ENCODE assay signal across 29 cellular contexts in the genomic region with DNA sequence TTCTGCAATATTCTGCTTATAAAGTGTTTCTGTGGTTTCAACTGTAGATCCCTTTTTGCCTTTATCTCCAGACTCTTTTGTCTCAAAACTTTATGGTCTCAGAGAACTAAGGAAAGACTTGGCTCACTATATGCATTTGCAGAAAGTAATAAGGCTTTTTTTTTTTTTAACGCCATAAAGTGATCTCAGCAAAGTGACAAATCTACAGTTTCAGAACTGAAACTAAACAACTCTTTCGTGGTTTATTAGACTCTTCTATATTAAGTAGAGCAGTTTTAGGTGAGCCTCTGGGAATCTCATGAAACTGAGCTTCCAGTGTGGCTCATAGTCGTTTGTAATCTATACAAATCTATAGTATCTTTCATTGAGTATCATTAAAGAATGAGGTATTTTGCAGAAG. TPM values are rescaled to one million over a fixed set of nuclear protein-coding genes. Genes with fewer than 3 reads are reported as not detected.
DNase-seq lines count a peak whose midpoint lies in the region; ATAC-seq, FAIRE-seq and TF ChIP-seq lines count a peak whose summit lies in the region.
"Had no signal": no experiment of that assay in that cellular context is flagged by ENCODE, and none has a peak within 500 bp of the region (broad histone marks: within the 10 kb centered on the region; RNA-seq: fewer than 3 reads in every experiment).

No MANE protein-coding gene starts in this region.

- no peak overlapping the region for H3K4me3 ChIP-seq in GM12878
- H3K4me3 ChIP-seq: dorsolateral prefrontal cortex, gastrocnemius medialis, psoas muscle, skin epidermis, upper lobe of right lung had no signal

- no peak for TF ChIP-seq RAD21 in GM12878 (IDR thresholded peaks at IDR 0.05; ENCODE audit: insufficient read depth, low read depth, low read length)

- no peak overlapping the region for H3K27ac ChIP-seq in GM12878 (ENCODE audit: control insufficient read depth, insufficient read depth)
- H3K27ac ChIP-seq: dorsolateral prefrontal cortex, gastrocnemius medialis, psoas muscle, skin epidermis, upper lobe of right lung had no signal

- no peak for DNase-seq in activated naive CD8-positive, alpha-beta T cell treated with anti-CD3 and anti-CD28 coated beads, Interleukin-2, amount 10 ng/mL, durations not matched to agents 7 days and 5 days
- DNase-seq in activated naive CD8-positive, alpha-beta T cell treated with anti-CD3 and anti-CD28 coated beads, Interleukin-2, amount 50 U/mL, for 24 hours: no peak
- no peak for DNase-seq in GM12878 (ENCODE audit: low read depth, low spot score)
- no peak for DNase-seq in stimulated activated naive CD4-positive, alpha-beta T cell treated with Interleukin-2 at 50 U/mL for 16 hours (lab: John Stamatoyannopoulos, UW)
- no peak for DNase-seq in NCI-H1436 treated with DMSO at 0.1 percent for 48 hours (lab: John Stamatoyannopoulos, UW)
- DNase-seq in COR-L47 (lab: John Stamatoyannopoulos, UW): no peak
- no peak for DNase-seq in SKM-1 treated with dmso at 0.1 percent for 144 hours (lab: John Stamatoyannopoulos, UW; ENCODE audit: unreplicated experiment)
- DNase-seq: DMS79; dorsolateral prefrontal cortex; gastrocnemius medialis; NCI-H1694 treated with DMSO at 0.1 percent for 48 hours; NCI-H226; psoas muscle; stimulated activated CD4-positive, alpha-beta T cell treated with anti-CD3 and anti-CD28 coated beads, Interleukin-2, amount 100 ng/mL, for 48 hours; T-helper 9 cell; upper lobe of right lung had no signal

- H2AFZ ChIP-seq in GM12878 (ENCODE audit: control insufficient read depth, low read depth, low read length): no peak overlapping the region

- in situ Hi-C loops in GM12878 (cut with MboI): no loop called here

- H3K27me3 Mint-ChIP-seq in activated naive CD8-positive, alpha-beta T cell treated with anti-CD3 and anti-CD28 coated beads, Interleukin-2, amount 10 ng/mL, durations not matched to agents 7 days and 5 days: no peaks in the 10 kb centered on the region
- H3K27me3 Mint-ChIP-seq in activated naive CD8-positive, alpha-beta T cell treated with anti-CD3 and anti-CD28 coated beads, Interleukin-2, amount 50 U/mL, for 24 hours: no peaks in the 10 kb centered on the region

- H3K9me3 Mint-ChIP-seq in activated naive CD8-positive, alpha-beta T cell treated with anti-CD3 and anti-CD28 coated beads, Interleukin-2, amount 10 ng/mL, durations not matched to agents 7 days and 5 days: peaks cover 2% of the 10 kb centered on the region
- no peaks in the 10 kb centered on the region for H3K9me3 Mint-ChIP-seq in activated naive CD8-positive, alpha-beta T cell treated with anti-CD3 and anti-CD28 coated beads, Interleukin-2, amount 50 U/mL, for 24 hours
- H3K9me3 Mint-ChIP-seq: activated T-helper 2 cell treated with anti-CD3 and anti-CD28 coated beads, Interferon-gamma antibody, Interleukin-2, Interleukin-4, amounts not matched to agents 10 μg/mL and 5 μg/mL and 100 μg/mL, durations not matched to agents 14 hours and 24 hours and 36 hours had no signal

- H3K4me1 ChIP-seq in GM12878 (ENCODE audit: control insufficient read depth, insufficient read depth, low read length): no peaks in the 10 kb centered on the region
- H3K4me1 ChIP-seq: gastrocnemius medialis, psoas muscle, upper lobe of right lung had no signal

- no peak overlapping the region for H3K27ac Mint-ChIP-seq in activated naive CD8-positive, alpha-beta T cell treated with anti-CD3 and anti-CD28 coated beads, Interleukin-2, amount 10 ng/mL, durations not matched to agents 7 days and 5 days
- no peak overlapping the region for H3K27ac Mint-ChIP-seq in activated naive CD8-positive, alpha-beta T cell treated with anti-CD3 and anti-CD28 coated beads, Interleukin-2, amount 50 U/mL, for 24 hours
- H3K27ac Mint-ChIP-seq: activated T-helper 2 cell treated with anti-CD3 and anti-CD28 coated beads, Interferon-gamma antibody, Interleukin-2, Interleukin-4, amounts not matched to agents 10 μg/mL and 5 μg/mL and 100 μg/mL, durations not matched to agents 14 hours and 24 hours and 36 hours; mesothelial cell of epicardium had no signal

- 16% methylated on average over 3 of the region's 3 CpGs for WGBS in GM12878 (ENCODE audit: insufficient coverage, insufficient replicate concordance, low lambda C conversion rate, missing lambda C conversion rate)

- H3K9ac ChIP-seq in GM12878 (ENCODE audit: control insufficient read depth, insufficient read depth, low read length): no peak overlapping the region; the same call in 1 of the 2 replicates

- intact Hi-C loops in GM12878 (cut with micrococcal nuclease; ENCODE audit: unreplicated experiment): no loop called here

- TF ChIP-seq CTCF in GM12878 (IDR thresholded peaks at IDR 0.05 in 2 of 3, conservative IDR thresholded peaks at IDR 0.05 in 1 of 3; ENCODE audit: control insufficient read depth in 2 of 3, extremely low read depth in 1 of 3, insufficient read depth in 1 of 3, low read depth in 3 of 3, low read length in 3 of 3): no peak

- SMC1A ChIA-PET in GM12878 (lab: Charles Lee; ENCODE audit: uncharacterized antibody, unreplicated experiment): interaction anchor here (1.5 kb wide), 1 partner anchor 17 kb away, joined by 4 read pairs; no protein-coding TSS in a partner anchor

- no peak for ATAC-seq in activated naive CD8-positive, alpha-beta T cell treated with anti-CD3 and anti-CD28 coated beads, Interleukin-2, amount 10 ng/mL, durations not matched to agents 7 days and 5 days (ENCODE audit: low read depth)
- ATAC-seq in activated naive CD8-positive, alpha-beta T cell treated with anti-CD3 and anti-CD28 coated beads, Interleukin-2, amount 50 U/mL, for 24 hours: no peak
- ATAC-seq in HG03378 (IDR thresholded peaks at IDR 0.05; ENCODE audit: unreplicated experiment) (peak; percentile 51), GM12878 (peak; percentile 63)
- ATAC-seq: gastrocnemius medialis, psoas muscle, upper lobe of right lung had no signal

- H3K27me3 ChIP-seq in GM12878 (replicated peaks in 1 of 2; ENCODE audit: control insufficient read depth in 2 of 2, insufficient read depth in 2 of 2, low read length in 1 of 2): no peaks in the 10 kb centered on the region
- H3K27me3 ChIP-seq: gastrocnemius medialis, upper lobe of right lung had no signal

- no TSS peak for BruUV-seq in GM12878 (replicated peaks; lab: Mats Ljungman, UMichigan)

- peaks cover 2% of the 10 kb centered on the region for H3K4me1 Mint-ChIP-seq in activated naive CD8-positive, alpha-beta T cell treated with anti-CD3 and anti-CD28 coated beads, Interleukin-2, amount 10 ng/mL, durations not matched to agents 7 days and 5 days
- H3K4me1 Mint-ChIP-seq in activated naive CD8-positive, alpha-beta T cell treated with anti-CD3 and anti-CD28 coated beads, Interleukin-2, amount 50 U/mL, for 24 hours: peaks cover 13% of the 10 kb centered on the region
- H3K4me1 Mint-ChIP-seq: mesothelial cell of epicardium had no signal

- H3K4me3 Mint-ChIP-seq in activated naive CD8-positive, alpha-beta T cell treated with anti-CD3 and anti-CD28 coated beads, Interleukin-2, amount 10 ng/mL, durations not matched to agents 7 days and 5 days: peak overlapping the region; percentile 32
- H3K4me3 Mint-ChIP-seq in activated naive CD8-positive, alpha-beta T cell treated with anti-CD3 and anti-CD28 coated beads, Interleukin-2, amount 50 U/mL, for 24 hours: no peak overlapping the region
- H3K4me3 Mint-ChIP-seq: mesothelial cell of epicardium had no signal

- no peaks in the 10 kb centered on the region for H4K20me1 ChIP-seq in GM12878 (ENCODE audit: control insufficient read depth, insufficient read depth)

- POLR2A ChIA-PET in activated naive CD8-positive, alpha-beta T cell treated with anti-CD3 and anti-CD28 coated beads, Interleukin-2, amount 10 ng/mL, durations not matched to agents 7 days and 5 days (lab: Charles Lee): no interaction called here
- POLR2A ChIA-PET in GM12878 (lab: Charles Lee): interaction anchor here (1.1 kb wide), 1 partner anchor 12 kb away, joined by 3 read pairs; no protein-coding TSS in a partner anchor

- H3K79me2 ChIP-seq in GM12878 (ENCODE audit: control insufficient read depth, insufficient read depth, low read length): no peaks in the 10 kb centered on the region; the same call in 1 of the 2 replicates

- FAIRE-seq in GM12878 (lab: Jason Lieb, UNC): peak; percentile 44
- FAIRE-seq: bronchial epithelial cell, H1, RCC 7860 had no signal

- no peaks in the 10 kb centered on the region for H3K36me3 ChIP-seq in GM12878 (ENCODE audit: control insufficient read depth in 2 of 2, insufficient read depth in 2 of 2, low read length in 1 of 2)
- H3K36me3 ChIP-seq: gastrocnemius medialis, upper lobe of right lung had no signal

- TF ChIP-seq EP300 in GM12878 (IDR thresholded peaks at IDR 0.05; ENCODE audit: borderline replicate concordance in 1 of 2, control insufficient read depth in 1 of 2, low read depth in 2 of 2, low read length in 2 of 2): no peak

- H3K4me2 ChIP-seq in GM12878 (ENCODE audit: control insufficient read depth, insufficient read depth): 0 out of 2 replicates have a peak overlapping the region, but pooled peaks have one; percentile 41

- peaks cover 7% of the 10 kb centered on the region for H3K36me3 Mint-ChIP-seq in activated naive CD8-positive, alpha-beta T cell treated with anti-CD3 and anti-CD28 coated beads, Interleukin-2, amount 10 ng/mL, durations not matched to agents 7 days and 5 days
- peaks cover 3% of the 10 kb centered on the region for H3K36me3 Mint-ChIP-seq in activated naive CD8-positive, alpha-beta T cell treated with anti-CD3 and anti-CD28 coated beads, Interleukin-2, amount 50 U/mL, for 24 hours (ENCODE audit: low read depth)

- CTCF ChIA-PET in GM12878 (lab: Yijun Ruan, JAX): no interaction called here

- no peak for TF ChIP-seq POLR2A in GM12878 (IDR thresholded peaks at IDR 0.05; ENCODE audit: low read depth, low read length)

- RAD21 ChIA-PET in GM12878 (lab: Charles Lee; ENCODE audit: unreplicated experiment): no interaction called here

- no peaks in the 10 kb centered on the region for H3K9me3 ChIP-seq in GM12878 (replicated peaks; ENCODE audit: control insufficient read depth, insufficient read depth, low read length)
- H3K9me3 ChIP-seq: gastrocnemius medialis, psoas muscle, upper lobe of right lung had no signal

RNA-seq across cellular contexts. Expression of a gene that starts 15.3 kb away (rescaled TPM):
- 10 to 100 TPM; 13.4 to 13.5 TPM for total RNA-seq in activated naive CD8-positive, alpha-beta T cell treated with anti-CD3 and anti-CD28 coated beads, Interleukin-2, amount 10 ng/mL, durations not matched to agents 7 days and 5 days
- total RNA-seq in GM12878 (2013; cell fraction: nucleolus; rRNA removed): 52.3 and 59.4 TPM in 2 replicates
- 8.8 and 11.3 TPM in 2 replicates for total RNA-seq in GM12878 (2014; rRNA removed)
- 12.0 and 12.9 TPM in 2 replicates for total RNA-seq in GM12878 (2014; rRNA removed; fragmentation: Illumina TruSeq; extraction: Trizol)
- 9.2 and 9.3 TPM in 2 replicates for total RNA-seq in GM12878 (2021)
- polyA plus RNA-seq in GM12878 (2011; ENCODE audit: low read depth): 2.8 TPM
- polyA plus RNA-seq in GM12878 (2011; rRNA removed): 11.4 and 16.9 TPM in 2 replicates
- 4.6 and 6.0 TPM in 2 replicates for polyA plus RNA-seq in GM12878 (2011; cell fraction: cytosol; rRNA removed)
- 7.0 and 7.1 TPM in 2 replicates for polyA plus RNA-seq in GM12878 (2011; cell fraction: nucleus; rRNA removed)
- polyA plus RNA-seq in GM12878 (2012): 3.8 and 6.9 TPM in 2 replicates
- polyA plus RNA-seq in GM12878 (2014; fragmentation: Illumina TruSeq; extraction: Trizol): 7.5 and 9.4 TPM in 2 replicates
- 1 to 10 TPM; 2.5 to 3.7 TPM for polyA plus RNA-seq in GM12878 (2014; fragmentation: Nextera tagmentation; extraction: Ambion mirVana)
- polyA plus RNA-seq in GM12878 (2014; rRNA removed): 4.1 and 5.2 TPM in 2 replicates
- polyA plus RNA-seq in GM12878 (2016; fragmentation: Nextera tagmentation; extraction: Ambion mirVana): 1 to 10 TPM; 6.5 to 7.7 TPM
- 22.4 and 35.4 TPM in 2 replicates for polyA minus RNA-seq in GM12878 (2011; rRNA and poly(A)+ RNA removed)
- polyA minus RNA-seq in GM12878 (2011; cell fraction: cytosol; rRNA and poly(A)+ RNA removed): 10.3 and 10.5 TPM in 2 replicates
- 11.0 and 14.1 TPM in 2 replicates for polyA minus RNA-seq in GM12878 (2011; cell fraction: nucleus; rRNA and poly(A)+ RNA removed)

RNA-seq across cellular contexts. Expression of a gene that starts 26.5 kb away (rescaled TPM):
- total RNA-seq in activated naive CD8-positive, alpha-beta T cell treated with anti-CD3 and anti-CD28 coated beads, Interleukin-2, amount 10 ng/mL, durations not matched to agents 7 days and 5 days: 100 to 1,000 TPM; 232 to 239 TPM
- 59.1 and 62.7 TPM in 2 replicates for total RNA-seq in GM12878 (2013; cell fraction: nucleolus; rRNA removed)
- total RNA-seq in GM12878 (2014; rRNA removed): 467 and 534 TPM in 2 replicates
- total RNA-seq in GM12878 (2014; rRNA removed; fragmentation: Illumina TruSeq; extraction: Trizol): 691 and 726 TPM in 2 replicates
- total RNA-seq in GM12878 (2021): 331 and 332 TPM in 2 replicates
- 1,660 TPM for polyA plus RNA-seq in GM12878 (2011; ENCODE audit: low read depth)
- 1,589 and 1,856 TPM in 2 replicates for polyA plus RNA-seq in GM12878 (2011; rRNA removed)
- polyA plus RNA-seq in GM12878 (2011; cell fraction: cytosol; rRNA removed): 1,448 and 1,540 TPM in 2 replicates
- polyA plus RNA-seq in GM12878 (2011; cell fraction: nucleus; rRNA removed): 567 and 717 TPM in 2 replicates
- polyA plus RNA-seq in GM12878 (2012): 350 and 454 TPM in 2 replicates
- 727 and 839 TPM in 2 replicates for polyA plus RNA-seq in GM12878 (2014; fragmentation: Illumina TruSeq; extraction: Trizol)
- 1,000 to 10,000 TPM; 2,041 to 2,070 TPM for polyA plus RNA-seq in GM12878 (2014; fragmentation: Nextera tagmentation; extraction: Ambion mirVana)
- polyA plus RNA-seq in GM12878 (2014; rRNA removed): 747 and 862 TPM in 2 replicates
- polyA plus RNA-seq in GM12878 (2016; fragmentation: Nextera tagmentation; extraction: Ambion mirVana): 1,000 to 10,000 TPM; 1,113 to 1,176 TPM
- 260 and 503 TPM in 2 replicates for polyA minus RNA-seq in GM12878 (2011; rRNA and poly(A)+ RNA removed)
- polyA minus RNA-seq in GM12878 (2011; cell fraction: cytosol; rRNA and poly(A)+ RNA removed): 95.8 and 121 TPM in 2 replicates
- 45.7 and 46.4 TPM in 2 replicates for polyA minus RNA-seq in GM12878 (2011; cell fraction: nucleus; rRNA and poly(A)+ RNA removed)

RNA-seq across cellular contexts. Expression of a gene that starts 30.5 kb away (rescaled TPM):
- total RNA-seq in activated naive CD8-positive, alpha-beta T cell treated with anti-CD3 and anti-CD28 coated beads, Interleukin-2, amount 10 ng/mL, durations not matched to agents 7 days and 5 days: 10 to 100 TPM; 40.0 to 44.8 TPM
- total RNA-seq in GM12878 (2013; cell fraction: nucleolus; rRNA removed): 70.0 and 78.0 TPM in 2 replicates
- total RNA-seq in GM12878 (2014; rRNA removed): 53.8 and 69.0 TPM in 2 replicates
- 54.8 and 57.1 TPM in 2 replicates for total RNA-seq in GM12878 (2014; rRNA removed; fragmentation: Illumina TruSeq; extraction: Trizol)
- 36.7 and 41.8 TPM in 2 replicates for total RNA-seq in GM12878 (2021)
- polyA plus RNA-seq in GM12878 (2011; ENCODE audit: low read depth): 19.6 TPM
- 44.6 and 55.0 TPM in 2 replicates for polyA plus RNA-seq in GM12878 (2011; rRNA removed)
- polyA plus RNA-seq in GM12878 (2011; cell fraction: cytosol; rRNA removed): 32.8 and 37.3 TPM in 2 replicates
- 13.8 and 17.5 TPM in 2 replicates for polyA plus RNA-seq in GM12878 (2011; cell fraction: nucleus; rRNA removed)
- polyA plus RNA-seq in GM12878 (2012): 32.2 and 40.4 TPM in 2 replicates
- polyA plus RNA-seq in GM12878 (2014; fragmentation: Illumina TruSeq; extraction: Trizol): 45.3 and 48.1 TPM in 2 replicates
- polyA plus RNA-seq in GM12878 (2014; fragmentation: Nextera tagmentation; extraction: Ambion mirVana): 10 to 100 TPM; 28.0 to 41.3 TPM
- 41.2 and 47.7 TPM in 2 replicates for polyA plus RNA-seq in GM12878 (2014; rRNA removed)
- polyA plus RNA-seq in GM12878 (2016; fragmentation: Nextera tagmentation; extraction: Ambion mirVana): 10 to 100 TPM; 49.9 to 59.1 TPM
- polyA minus RNA-seq in GM12878 (2011; rRNA and poly(A)+ RNA removed): 85.6 and 91.7 TPM in 2 replicates
- polyA minus RNA-seq in GM12878 (2011; cell fraction: cytosol; rRNA and poly(A)+ RNA removed): 23.7 and 32.1 TPM in 2 replicates
- polyA minus RNA-seq in GM12878 (2011; cell fraction: nucleus; rRNA and poly(A)+ RNA removed): 21.5 and 30.9 TPM in 2 replicates

RNA-seq across cellular contexts. Expression of a gene that starts 43.7 kb away (rescaled TPM):
- total RNA-seq in activated naive CD8-positive, alpha-beta T cell treated with anti-CD3 and anti-CD28 coated beads, Interleukin-2, amount 10 ng/mL, durations not matched to agents 7 days and 5 days: not detected
- total RNA-seq in GM12878 (2013; cell fraction: nucleolus; rRNA removed): not detected in 2 replicates
- total RNA-seq in GM12878 (2014; rRNA removed) (not detected in 2 replicates), GM12878 (2014; rRNA removed; fragmentation: Illumina TruSeq; extraction: Trizol) (not detected in 2 replicates), GM12878 (2021) (0.44 TPM in 1 of 2 replicates, not detected in the other)
- not detected for polyA plus RNA-seq in GM12878 (2011; ENCODE audit: low read depth)
- polyA plus RNA-seq in GM12878 (2011; rRNA removed) (0.29 and 0.80 TPM in 2 replicates), GM12878 (2014; fragmentation: Illumina TruSeq; extraction: Trizol) (0.24 TPM in 1 of 2 replicates, not detected in the other), GM12878 (2014; fragmentation: Nextera tagmentation; extraction: Ambion mirVana) (not detected), GM12878 (2014; rRNA removed) (0.14 TPM in 1 of 2 replicates, not detected in the other), GM12878 (2016; fragmentation: Nextera tagmentation; extraction: Ambion mirVana) (under 1 TPM in 1 of 2 experiments, not detected in 1; 0.29 TPM)
- polyA plus RNA-seq in GM12878 (2011; cell fraction: cytosol; rRNA removed): 0.72 and 0.89 TPM in 2 replicates
- 0.25 TPM in 1 of 2 replicates, not detected in the other for polyA plus RNA-seq in GM12878 (2011; cell fraction: nucleus; rRNA removed)
- 0.89 and 0.91 TPM in 2 replicates for polyA plus RNA-seq in GM12878 (2012)
- 0.44 and 0.57 TPM in 2 replicates for polyA minus RNA-seq in GM12878 (2011; rRNA and poly(A)+ RNA removed)
- polyA minus RNA-seq in GM12878 (2011; cell fraction: cytosol; rRNA and poly(A)+ RNA removed): not detected in 2 replicates
- polyA minus RNA-seq in GM12878 (2011; cell fraction: nucleus; rRNA and poly(A)+ RNA removed): not detected in 2 replicates
- total RNA-seq: A673, bronchial epithelial cell, gastrocnemius medialis, mesothelial cell of epicardium, psoas muscle, SK-MEL-5, upper lobe of right lung had no signal
- polyA plus RNA-seq: adipose tissue, CD14-positive monocyte, esophagus, neural cell had no signal

Comparison
In these comparisons a context has a peak if more than half of its experiments do, and no peak if none do; other contexts are left out.
1. ATAC-seq: peak in HG03378 (single experiment) and GM12878 (single experiment); none in activated naive CD8-positive, alpha-beta T cell treated with anti-CD3 and anti-CD28 coated beads, Interleukin-2, amount 10 ng/mL, durations not matched to agents 7 days and 5 days (single experiment) and activated naive CD8-positive, alpha-beta T cell treated with anti-CD3 and anti-CD28 coated beads, Interleukin-2, amount 50 U/mL, for 24 hours (single experiment).